Comparison of ENCODE assay signal across 1 cellular context in the genomic region with DNA sequence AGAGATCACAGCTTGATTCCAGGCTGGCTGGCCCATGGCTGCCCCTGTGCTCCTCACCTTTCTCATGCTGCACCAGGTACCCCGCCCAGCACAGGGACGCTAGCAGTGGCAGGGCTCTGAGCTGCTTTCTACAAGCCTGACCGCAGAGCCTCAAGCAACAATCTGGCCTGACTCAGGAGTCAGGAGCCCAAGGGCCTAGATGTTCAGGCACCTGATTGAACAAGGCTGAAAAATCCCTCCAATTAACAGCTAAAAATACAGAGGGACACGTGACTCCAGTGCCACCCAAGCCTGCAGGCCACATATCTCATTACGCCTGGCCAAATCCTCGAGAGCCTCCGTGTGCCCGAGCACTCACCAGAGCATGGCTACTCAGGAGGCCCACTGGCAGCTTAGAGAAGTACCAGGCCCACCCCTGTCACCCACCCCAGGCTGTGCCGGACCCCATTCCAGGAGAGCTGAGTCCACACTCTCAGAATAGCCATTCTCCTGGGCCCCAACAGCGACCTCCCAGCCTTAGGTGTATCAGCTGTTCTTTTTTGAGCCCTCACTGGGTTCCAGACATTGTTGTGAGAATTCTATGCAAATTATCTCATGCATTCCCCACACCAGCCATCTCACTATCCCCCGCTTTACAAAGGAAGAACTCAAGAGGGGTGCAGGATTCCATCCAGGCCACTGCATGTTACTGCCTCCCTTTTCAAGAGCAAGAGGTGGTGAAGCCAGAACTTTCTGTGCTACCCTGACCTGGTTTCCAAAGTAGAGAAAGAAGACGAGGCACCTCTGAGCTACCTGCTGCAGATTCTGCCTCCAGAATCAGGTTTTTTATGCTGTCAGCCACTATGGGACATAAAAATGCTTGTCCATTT.
TF ChIP-seq lines count a peak whose summit lies in the region.

No MANE protein-coding gene starts in this region.

TF ChIP-seq in WTC11, 78 proteins besides CTCF, POLR2A, EP300 and RAD21 (continued from another document):
- TF ChIP-seq, protein P1, sequence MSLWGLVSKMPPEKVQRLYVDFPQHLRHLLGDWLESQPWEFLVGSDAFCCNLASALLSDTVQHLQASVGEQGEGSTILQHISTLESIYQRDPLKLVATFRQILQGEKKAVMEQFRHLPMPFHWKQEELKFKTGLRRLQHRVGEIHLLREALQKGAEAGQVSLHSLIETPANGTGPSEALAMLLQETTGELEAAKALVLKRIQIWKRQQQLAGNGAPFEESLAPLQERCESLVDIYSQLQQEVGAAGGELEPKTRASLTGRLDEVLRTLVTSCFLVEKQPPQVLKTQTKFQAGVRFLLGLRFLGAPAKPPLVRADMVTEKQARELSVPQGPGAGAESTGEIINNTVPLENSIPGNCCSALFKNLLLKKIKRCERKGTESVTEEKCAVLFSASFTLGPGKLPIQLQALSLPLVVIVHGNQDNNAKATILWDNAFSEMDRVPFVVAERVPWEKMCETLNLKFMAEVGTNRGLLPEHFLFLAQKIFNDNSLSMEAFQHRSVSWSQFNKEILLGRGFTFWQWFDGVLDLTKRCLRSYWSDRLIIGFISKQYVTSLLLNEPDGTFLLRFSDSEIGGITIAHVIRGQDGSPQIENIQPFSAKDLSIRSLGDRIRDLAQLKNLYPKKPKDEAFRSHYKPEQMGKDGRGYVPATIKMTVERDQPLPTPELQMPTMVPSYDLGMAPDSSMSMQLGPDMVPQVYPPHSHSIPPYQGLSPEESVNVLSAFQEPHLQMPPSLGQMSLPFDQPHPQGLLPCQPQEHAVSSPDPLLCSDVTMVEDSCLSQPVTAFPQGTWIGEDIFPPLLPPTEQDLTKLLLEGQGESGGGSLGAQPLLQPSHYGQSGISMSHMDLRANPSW (CRISPR knock-in tag; conservative IDR thresholded peaks at IDR 0.05; ENCODE audit: low read depth), result no peak
- TF ChIP-seq, protein P2, sequence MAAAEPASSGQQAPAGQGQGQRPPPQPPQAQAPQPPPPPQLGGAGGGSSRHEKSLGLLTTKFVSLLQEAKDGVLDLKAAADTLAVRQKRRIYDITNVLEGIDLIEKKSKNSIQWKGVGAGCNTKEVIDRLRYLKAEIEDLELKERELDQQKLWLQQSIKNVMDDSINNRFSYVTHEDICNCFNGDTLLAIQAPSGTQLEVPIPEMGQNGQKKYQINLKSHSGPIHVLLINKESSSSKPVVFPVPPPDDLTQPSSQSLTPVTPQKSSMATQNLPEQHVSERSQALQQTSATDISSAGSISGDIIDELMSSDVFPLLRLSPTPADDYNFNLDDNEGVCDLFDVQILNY (CRISPR knock-in tag; IDR thresholded peaks at IDR 0.05), result no peak
- TF ChIP-seq IRF2 (CRISPR knock-in tag; IDR thresholded peaks at IDR 0.05; ENCODE audit: borderline replicate concordance, low read depth), result no peak
- TF ChIP-seq ZSCAN18 (CRISPR knock-in tag; IDR thresholded peaks at IDR 0.05), result no peak
- TF ChIP-seq, protein P3, sequence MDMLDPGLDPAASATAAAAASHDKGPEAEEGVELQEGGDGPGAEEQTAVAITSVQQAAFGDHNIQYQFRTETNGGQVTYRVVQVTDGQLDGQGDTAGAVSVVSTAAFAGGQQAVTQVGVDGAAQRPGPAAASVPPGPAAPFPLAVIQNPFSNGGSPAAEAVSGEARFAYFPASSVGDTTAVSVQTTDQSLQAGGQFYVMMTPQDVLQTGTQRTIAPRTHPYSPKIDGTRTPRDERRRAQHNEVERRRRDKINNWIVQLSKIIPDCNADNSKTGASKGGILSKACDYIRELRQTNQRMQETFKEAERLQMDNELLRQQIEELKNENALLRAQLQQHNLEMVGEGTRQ (CRISPR knock-in tag; IDR thresholded peaks at IDR 0.05), result peak; percentile 36
- no peak for TF ChIP-seq SMAD3 (CRISPR knock-in tag; IDR thresholded peaks at IDR 0.05; ENCODE audit: borderline replicate concordance)
- TF ChIP-seq TP53 (CRISPR knock-in tag; IDR thresholded peaks at IDR 0.05), result no peak
